ENCODE assay signal across 26 cellular contexts in the genomic region with DNA sequence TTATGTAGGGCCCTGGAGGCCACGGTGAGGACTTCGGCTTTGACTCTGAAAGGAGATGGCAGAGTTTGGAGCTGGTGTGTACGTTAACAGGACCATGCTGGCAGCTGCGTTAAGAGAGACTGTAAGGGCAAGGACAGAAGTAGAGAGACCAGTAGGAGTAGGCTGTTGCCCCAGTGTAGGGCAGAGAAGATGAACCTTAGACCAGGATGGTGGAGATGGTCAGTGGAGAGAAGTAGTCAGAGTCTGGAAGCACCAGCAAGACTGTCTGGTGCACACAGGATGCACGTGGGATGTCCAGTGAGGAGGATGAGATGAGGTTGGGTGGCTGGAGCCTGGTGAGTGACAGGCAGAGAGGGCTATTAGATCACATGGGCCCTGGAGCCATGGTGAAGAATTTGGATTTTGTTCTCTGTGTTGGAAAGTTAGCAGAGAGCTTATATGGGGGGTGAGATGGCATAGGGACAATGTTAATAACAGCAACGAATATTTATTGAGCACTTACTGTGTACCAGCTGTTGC.
DNase-seq lines count a peak whose midpoint lies in the region; ATAC-seq and TF ChIP-seq lines count a peak whose summit lies in the region.
"Had no signal": no experiment of that assay in that cellular context is flagged by ENCODE, and none has a peak within 500 bp of the region (broad histone marks: within the 10 kb centered on the region; RNA-seq: fewer than 3 reads in every experiment).

No MANE protein-coding gene starts in this region.

- peaks cover 14% of the 10 kb centered on the region; the same call in 1 of the 2 replicates for H3F3A ChIP-seq in GM23338 (replicated peaks; ENCODE audit: low read depth)

- WGBS in prostate gland = 83% methylated on average over 6 of the region's 6 CpGs

- H4K20me1 ChIP-seq in GM23338 (replicated peaks; ENCODE audit: insufficient read depth) = peaks cover 72% of the 10 kb centered on the region

- no peaks in the 10 kb centered on the region for H3K9me2 ChIP-seq in GM23338 (ENCODE audit: insufficient read depth)

- no peaks in the 10 kb centered on the region for H3K36me3 ChIP-seq in GM23338 (ENCODE audit: insufficient read depth)
- no peaks in the 10 kb centered on the region for H3K36me3 ChIP-seq in prostate gland
- H3K36me3 ChIP-seq: pancreas, sigmoid colon, suprapubic skin had no signal

- no peak for ATAC-seq in GM23338
- no peak for ATAC-seq in activated T-helper 17 cell treated with anti-CD3 and anti-CD28 coated beads, Interleukin-2, amount 50 U/mL, for 72 hours (replicated peaks)
- ATAC-seq: activated naive CD8-positive, alpha-beta T cell treated with anti-CD3 and anti-CD28 coated beads, Interleukin-2, amount 50 U/mL, for 24 hours; CD8-positive, alpha-beta T cell had no signal

- H3K4me1 ChIP-seq in GM23338 (ENCODE audit: insufficient read depth) (peaks cover 84% of the 10 kb centered on the region), prostate gland (replicated peaks) (peaks cover 38% of the 10 kb centered on the region)

- H3K27me3 Mint-ChIP-seq in GM23338 (ENCODE audit: insufficient read depth, low read depth, poor library complexity) (peaks cover 19% of the 10 kb centered on the region), glutamatergic neuron (ENCODE audit: unreplicated experiment) (peaks cover 7% of the 10 kb centered on the region)
- H3K27me3 Mint-ChIP-seq in activated T-helper 17 cell treated with anti-CD3 and anti-CD28 coated beads, Interleukin-2, amount 50 U/mL, for 72 hours = no peaks in the 10 kb centered on the region
- no peaks in the 10 kb centered on the region for H3K27me3 Mint-ChIP-seq in T-helper 2 cell treated with Interferon-gamma antibody and Interleukin-4, amounts not matched to agents 5 μg/mL and 100 μg/mL, for 36 hours (ENCODE audit: low read depth)
- H3K27me3 Mint-ChIP-seq: activated naive CD8-positive, alpha-beta T cell treated with anti-CD3 and anti-CD28 coated beads, Interleukin-2, amount 50 U/mL, for 24 hours had no signal

- no peaks in the 10 kb centered on the region for H3K9me3 ChIP-seq in prostate gland
- H3K9me3 ChIP-seq: pancreas, sigmoid colon, suprapubic skin had no signal

- H3K27me3 ChIP-seq in GM23338 (ENCODE audit: insufficient read depth) (no peaks in the 10 kb centered on the region), prostate gland (replicated peaks; ENCODE audit: insufficient read depth) (no peaks in the 10 kb centered on the region)
- H3K27me3 ChIP-seq: pancreas, sigmoid colon, suprapubic skin had no signal

- H3K4me3 Mint-ChIP-seq in GM23338 = peak overlapping the region; percentile 9; the same call in 2 of the 3 replicates
- H3K4me3 Mint-ChIP-seq in glutamatergic neuron (ENCODE audit: unreplicated experiment) = peak overlapping the region; percentile 67
- H3K4me3 Mint-ChIP-seq in activated T-helper 17 cell treated with anti-CD3 and anti-CD28 coated beads, Interleukin-2, amount 50 U/mL, for 72 hours = no peak overlapping the region
- H3K4me3 Mint-ChIP-seq in T-helper 2 cell treated with Interferon-gamma antibody and Interleukin-4, amounts not matched to agents 5 μg/mL and 100 μg/mL, for 36 hours = no peak overlapping the region
- H3K4me3 Mint-ChIP-seq: activated naive CD8-positive, alpha-beta T cell treated with anti-CD3 and anti-CD28 coated beads, Interleukin-2, amount 50 U/mL, for 24 hours; CD8-positive, alpha-beta T cell; IgD-negative memory B cell had no signal

- H3K79me2 ChIP-seq in GM23338 (replicated peaks; ENCODE audit: insufficient read depth) = peaks cover 95% of the 10 kb centered on the region

- H3K4me2 ChIP-seq in GM23338 = peak overlapping the region; percentile 77; the same call in 1 of the 2 replicates

- intact Hi-C loops in prostate gland (cut with DNase I) = no loop called here

- no peak for TF ChIP-seq POLR2A in prostate gland (IDR thresholded peaks at IDR 0.05)

- H3K4me3 ChIP-seq in GM23338 (no peak overlapping the region), prostate gland (no peak overlapping the region)
- H3K4me3 ChIP-seq: lung, pancreas, sigmoid colon, suprapubic skin had no signal

- TF ChIP-seq CTCF in GM23338 (conservative IDR thresholded peaks at IDR 0.05; ENCODE audit: low read depth in 2 of 2) = no peak
- no peak for TF ChIP-seq CTCF in VCaP (conservative IDR thresholded peaks at IDR 0.05)
- no peak for TF ChIP-seq CTCF in glutamatergic neuron (IDR thresholded peaks at IDR 0.05; ENCODE audit: partially characterized antibody, unreplicated experiment)
- TF ChIP-seq CTCF in prostate gland (IDR thresholded peaks at IDR 0.05) = no peak

- H3K36me3 Mint-ChIP-seq in GM23338 (ENCODE audit: low read depth) (no peaks in the 10 kb centered on the region), glutamatergic neuron (ENCODE audit: unreplicated experiment) (no peaks in the 10 kb centered on the region)
- no peaks in the 10 kb centered on the region for H3K36me3 Mint-ChIP-seq in activated T-helper 17 cell treated with anti-CD3 and anti-CD28 coated beads, Interleukin-2, amount 50 U/mL, for 72 hours (ENCODE audit: low read depth)
- no peaks in the 10 kb centered on the region for H3K36me3 Mint-ChIP-seq in T-helper 2 cell treated with Interferon-gamma antibody and Interleukin-4, amounts not matched to agents 5 μg/mL and 100 μg/mL, for 36 hours (ENCODE audit: low read depth)
- H3K36me3 Mint-ChIP-seq: CD8-positive, alpha-beta T cell; IgD-negative memory B cell had no signal

- H3K4me1 Mint-ChIP-seq in GM23338 (peaks cover 90% of the 10 kb centered on the region), glutamatergic neuron (ENCODE audit: low read depth, unreplicated experiment) (peaks cover 70% of the 10 kb centered on the region)
- H3K4me1 Mint-ChIP-seq in activated T-helper 17 cell treated with anti-CD3 and anti-CD28 coated beads, Interleukin-2, amount 50 U/mL, for 72 hours = peaks cover 5% of the 10 kb centered on the region
- peaks cover 4% of the 10 kb centered on the region for H3K4me1 Mint-ChIP-seq in T-helper 2 cell treated with Interferon-gamma antibody and Interleukin-4, amounts not matched to agents 5 μg/mL and 100 μg/mL, for 36 hours (ENCODE audit: low read depth)

- H2AFZ ChIP-seq in GM23338 = no peak overlapping the region

- H3K27ac ChIP-seq in GM23338 (ENCODE audit: low read depth) (no peak overlapping the region), VCaP (peak overlapping the region; percentile 95), prostate gland (peak overlapping the region; percentile 81 to 89)
- H3K27ac ChIP-seq: suprapubic skin had no signal

- DNase-seq in GM23338 (ENCODE audit: low spot score) = no peak
- no peak for DNase-seq in glutamatergic neuron
- no peak for DNase-seq in prostate gland (ENCODE audit: low spot score)
- no peak for DNase-seq in NCI-H2227 (lab: John Stamatoyannopoulos, UW; ENCODE audit: unreplicated experiment)
- DNase-seq in hepatic stellate cell (ENCODE audit: low spot score) = no peak
- DNase-seq in T-helper 2 cell treated with Interferon-gamma antibody and Interleukin-4, amounts not matched to agents 5 μg/mL and 100 μg/mL, for 36 hours (ENCODE audit: low spot score) = no peak
- DNase-seq: activated CD4-positive, alpha-beta T cell treated with anti-CD3 and anti-CD28 coated beads for 48 hours; activated naive CD8-positive, alpha-beta T cell treated with anti-CD3 and anti-CD28 coated beads, Interleukin-2, amount 50 U/mL, for 24 hours; CD8-positive, alpha-beta T cell; dermis blood vessel endothelial cell; DND-41; hypothalamus; kidney; NCI-H1417; NCI-H2107; NCI-H524 treated with DMSO at 0.1 percent for 48 hours; pancreas; RPMI8226; sigmoid colon; SW 1271 had no signal

- no peaks in the 10 kb centered on the region for H3K9me3 Mint-ChIP-seq in GM23338
- peaks cover 10% of the 10 kb centered on the region for H3K9me3 Mint-ChIP-seq in glutamatergic neuron (ENCODE audit: unreplicated experiment)
- H3K9me3 Mint-ChIP-seq in activated T-helper 17 cell treated with anti-CD3 and anti-CD28 coated beads, Interleukin-2, amount 50 U/mL, for 72 hours = no peaks in the 10 kb centered on the region
- H3K9me3 Mint-ChIP-seq in T-helper 2 cell treated with Interferon-gamma antibody and Interleukin-4, amounts not matched to agents 5 μg/mL and 100 μg/mL, for 36 hours = no peaks in the 10 kb centered on the region
- H3K9me3 Mint-ChIP-seq: activated naive CD8-positive, alpha-beta T cell treated with anti-CD3 and anti-CD28 coated beads, Interleukin-2, amount 50 U/mL, for 24 hours; activated T-helper 2 cell treated with anti-CD3 and anti-CD28 coated beads, Interferon-gamma antibody, Interleukin-2, Interleukin-4, amounts not matched to agents 10 μg/mL and 5 μg/mL and 100 μg/mL, durations not matched to agents 14 hours and 24 hours and 36 hours; CD8-positive, alpha-beta T cell had no signal

- H3K27ac Mint-ChIP-seq in GM23338 (no peak overlapping the region), glutamatergic neuron (ENCODE audit: unreplicated experiment) (peak overlapping the region; percentile 46)
- no peak overlapping the region for H3K27ac Mint-ChIP-seq in activated T-helper 17 cell treated with anti-CD3 and anti-CD28 coated beads, Interleukin-2, amount 50 U/mL, for 72 hours
- no peak overlapping the region for H3K27ac Mint-ChIP-seq in T-helper 2 cell treated with Interferon-gamma antibody and Interleukin-4, amounts not matched to agents 5 μg/mL and 100 μg/mL, for 36 hours
- H3K27ac Mint-ChIP-seq: activated naive CD8-positive, alpha-beta T cell treated with anti-CD3 and anti-CD28 coated beads, Interleukin-2, amount 50 U/mL, for 24 hours; activated T-helper 2 cell treated with anti-CD3 and anti-CD28 coated beads, Interferon-gamma antibody, Interleukin-2, Interleukin-4, amounts not matched to agents 10 μg/mL and 5 μg/mL and 100 μg/mL, durations not matched to agents 14 hours and 24 hours and 36 hours; CD8-positive, alpha-beta T cell; IgD-negative memory B cell had no signal

TF ChIP-seq in GM23338, 12 proteins besides CTCF, POLR2A, EP300 and RAD21 (continues in another document):
- TF ChIP-seq EZH2phosphoT487 (IDR thresholded peaks at IDR 0.05; ENCODE audit: unreplicated experiment) (no peak), JUNB (IDR thresholded peaks at IDR 0.05; ENCODE audit: unreplicated experiment) (no peak)

Comparison
In these comparisons a context has a peak if more than half of its experiments do, and no peak if none do; other contexts are left out.
1. H3K4me3 Mint-ChIP-seq: peak in GM23338 (single experiment) and glutamatergic neuron (single experiment); none in activated T-helper 17 cell treated with anti-CD3 and anti-CD28 coated beads, Interleukin-2, amount 50 U/mL, for 72 hours (single experiment) and T-helper 2 cell treated with Interferon-gamma antibody and Interleukin-4, amounts not matched to agents 5 μg/mL and 100 μg/mL, for 36 hours (single experiment).